In the genomic region with DNA sequence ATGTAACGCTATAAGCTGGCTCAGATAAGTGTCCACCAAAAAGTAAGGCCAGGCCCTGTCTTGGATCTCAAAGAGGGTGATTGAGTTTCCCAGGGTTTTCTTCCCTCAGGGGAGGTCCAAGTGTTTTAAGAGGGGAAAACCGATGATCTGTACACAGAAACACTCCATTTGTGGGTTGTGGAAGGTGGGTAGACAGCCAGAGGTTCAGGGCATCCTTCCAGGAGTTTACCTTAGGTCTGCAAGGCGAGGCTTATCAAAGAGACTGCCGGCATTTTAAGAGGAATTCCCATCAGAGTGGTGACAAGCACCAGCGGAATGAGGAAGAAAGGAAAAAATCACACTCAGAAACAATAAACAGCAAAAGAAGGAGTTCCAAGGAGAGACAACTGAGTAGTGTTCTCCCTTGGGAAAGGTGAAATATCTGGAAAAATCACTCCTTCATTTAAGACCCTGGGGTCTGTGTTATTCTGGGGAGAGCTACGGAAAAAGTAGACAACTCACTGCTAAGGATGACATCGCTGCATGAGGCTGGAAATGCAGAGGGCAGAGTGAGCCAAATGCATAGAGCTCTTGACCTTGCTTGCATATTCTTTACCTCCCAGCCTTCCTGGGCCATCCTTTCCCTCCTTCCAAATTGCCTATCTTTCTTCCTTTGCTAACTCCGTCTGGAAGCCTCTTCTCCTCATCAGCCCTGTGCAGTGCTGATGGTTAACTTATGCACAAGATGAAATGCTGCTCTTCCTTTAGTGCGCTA, we compare ENCODE assay signal across 17 cellular contexts. TPM values are rescaled to one million over a fixed set of nuclear protein-coding genes. Genes with fewer than 3 reads are reported as not detected.
DNase-seq lines count a peak whose midpoint lies in the region; ATAC-seq, FAIRE-seq and TF ChIP-seq lines count a peak whose summit lies in the region.
"Had no signal": no experiment of that assay in that cellular context is flagged by ENCODE, and none has a peak within 500 bp of the region (broad histone marks: within the 10 kb centered on the region; RNA-seq: fewer than 3 reads in every experiment).

No MANE protein-coding gene starts in this region.

- intact Hi-C loops in HepG2 (cut with micrococcal nuclease; ENCODE audit: unreplicated experiment) (loop anchor here (5.0 kb wide), 1 partner anchor 60 kb away; no protein-coding TSS in a partner anchor), right lobe of liver (cut with DNase I) (no loop called here)

- no peak overlapping the region for H3K4me3 ChIP-seq in HepG2 (replicated peaks in 1 of 3; ENCODE audit: insufficient read depth in 1 of 3, low read depth in 2 of 3, low read length in 3 of 3)
- no peak overlapping the region for H3K4me3 ChIP-seq in right lobe of liver
- H3K4me3 ChIP-seq in astrocyte (ENCODE audit: insufficient read depth, low read depth, low read length): no peak overlapping the region
- H3K4me3 ChIP-seq: sigmoid colon, tibial nerve had no signal

- H3K4me2 ChIP-seq in HepG2 (ENCODE audit: low read depth, low read length) (no peak overlapping the region), astrocyte (ENCODE audit: low read length) (peak overlapping the region; percentile 55)

- H3K9me3 Mint-ChIP-seq in astrocyte (ENCODE audit: unreplicated experiment): no peaks in the 10 kb centered on the region
- H3K9me3 Mint-ChIP-seq: naive thymus-derived CD4-positive, alpha-beta T cell had no signal

- 38% methylated on average over 9 of the region's 9 CpGs for WGBS in HepG2 (ENCODE audit: low lambda C conversion rate)
- 51% methylated on average over 8 of the region's 9 CpGs for WGBS in right lobe of liver (ENCODE audit: insufficient coverage, low coverage, low lambda C conversion rate, missing lambda C conversion rate)

- POLR2A ChIA-PET in HepG2 (lab: Yijun Ruan, JAX): interaction anchor here (2.2 kb wide), 1 partner anchor 51 kb away, joined by 7 read pairs; no protein-coding TSS in a partner anchor

- no peaks in the 10 kb centered on the region for H4K20me1 ChIP-seq in HepG2 (ENCODE audit: insufficient read depth, low read length)
- H4K20me1 ChIP-seq in astrocyte (ENCODE audit: insufficient read depth, low read length): no peaks in the 10 kb centered on the region

- TF ChIP-seq POLR2A in HepG2 (IDR thresholded peaks at IDR 0.05; ENCODE audit: insufficient read depth in 1 of 2, low read depth in 2 of 2, low read length in 2 of 2): no peak
- no peak for TF ChIP-seq POLR2A in right lobe of liver (IDR thresholded peaks at IDR 0.05)

- H3K27ac ChIP-seq in HepG2 (ENCODE audit: extremely low read length, insufficient read depth, low read length) (no peak overlapping the region), right lobe of liver (no peak overlapping the region), astrocyte (ENCODE audit: low read depth, low read length) (peak overlapping the region; percentile 76)
- H3K27ac ChIP-seq: HL-60, sigmoid colon, VCaP had no signal

- H3K4me1 ChIP-seq in HepG2 (ENCODE audit: insufficient read depth, low read length) (peaks cover 12% of the 10 kb centered on the region), right lobe of liver (no peaks in the 10 kb centered on the region), astrocyte (ENCODE audit: insufficient read depth, low read length) (peaks cover 13% of the 10 kb centered on the region)

- TF ChIP-seq EP300 in HepG2 (IDR thresholded peaks at IDR 0.05; ENCODE audit: low read depth in 2 of 2, low read length in 2 of 2) (no peak; a peak in 1 of 4 replicates), HepG2 (CRISPR knock-in tag; IDR thresholded peaks at IDR 0.05; ENCODE audit: borderline replicate concordance) (no peak)

- no peak for FAIRE-seq in HepG2 (lab: Jason Lieb, UNC)
- FAIRE-seq in astrocyte (lab: Jason Lieb, UNC): no peak

- ATAC-seq in HepG2 (no peak), right lobe of liver (no peak)
- ATAC-seq: naive thymus-derived CD4-positive, alpha-beta T cell had no signal

- H3K4me3 Mint-ChIP-seq in astrocyte (ENCODE audit: unreplicated experiment): no peak overlapping the region
- H3K4me3 Mint-ChIP-seq: naive thymus-derived CD4-positive, alpha-beta T cell had no signal

- H3K36me3 ChIP-seq in HepG2 (replicated peaks in 1 of 2; ENCODE audit: control insufficient read depth in 1 of 2, insufficient read depth in 2 of 2, low read length in 2 of 2): no peaks in the 10 kb centered on the region
- H3K36me3 ChIP-seq in right lobe of liver: no peaks in the 10 kb centered on the region
- no peaks in the 10 kb centered on the region for H3K36me3 ChIP-seq in astrocyte (ENCODE audit: insufficient read depth, low read length)
- H3K36me3 ChIP-seq: sigmoid colon, tibial nerve had no signal

- H3K9me3 ChIP-seq in HepG2 (ENCODE audit: low read length) (no peaks in the 10 kb centered on the region), right lobe of liver (no peaks in the 10 kb centered on the region), astrocyte (ENCODE audit: insufficient read depth, low read depth, low read length) (no peaks in the 10 kb centered on the region)
- H3K9me3 ChIP-seq: sigmoid colon, tibial nerve had no signal

- H2AFZ ChIP-seq in HepG2 (ENCODE audit: low read length): no peak overlapping the region
- peak overlapping the region; percentile 49 for H2AFZ ChIP-seq in astrocyte (ENCODE audit: low read depth, low read length)

- BruUV-seq in HepG2 (replicated peaks; lab: Mats Ljungman, UMichigan): no TSS peak

- peak overlapping the region; percentile 58 for H3K27ac Mint-ChIP-seq in astrocyte (ENCODE audit: unreplicated experiment)

- CTCF ChIA-PET in HepG2 (lab: Yijun Ruan, JAX; ENCODE audit: low intra/inter-chr PET ratio, low total read pairs): no interaction called here

- DNase-seq in HepG2 (ENCODE audit: low spot score) (peak; percentile 25), right lobe of liver (no peak), astrocyte (ENCODE audit: low read depth) (peak; percentile 94), kidney tubule cell (ENCODE audit: low spot score) (peak; percentile 99), NCI-H1092 (lab: John Stamatoyannopoulos, UW) (no peak), NCI-H2227 (lab: John Stamatoyannopoulos, UW; ENCODE audit: unreplicated experiment) (no peak), cerebellum (ENCODE audit: low spot score) (no peak), RKO (ENCODE audit: low spot score) (no peak)
- DNase-seq: activated T-cell treated with anti-CD3 and anti-CD28 coated beads, Interleukin-2, amount 50 U/mL, for 1 hour; aorta; naive thymus-derived CD4-positive, alpha-beta T cell; NCI-H446 treated with DMSO at 0.1 percent for 48 hours; Right ventricle myocardium superior; sigmoid colon had no signal

- H3K9ac ChIP-seq in HepG2 (ENCODE audit: insufficient read depth, low read depth, low read length): no peak overlapping the region
- peak overlapping the region; percentile 53 for H3K9ac ChIP-seq in astrocyte (ENCODE audit: low read length)

- no peaks in the 10 kb centered on the region for H3K79me2 ChIP-seq in HepG2 (ENCODE audit: insufficient read depth, low read length)
- no peaks in the 10 kb centered on the region for H3K79me2 ChIP-seq in astrocyte (ENCODE audit: insufficient read depth, low read length)

- TF ChIP-seq RAD21 in HepG2 (CRISPR knock-in tag; IDR thresholded peaks at IDR 0.05): no peak

- peaks cover 25% of the 10 kb centered on the region for H3K4me1 Mint-ChIP-seq in astrocyte (ENCODE audit: low read depth, unreplicated experiment)
- H3K4me1 Mint-ChIP-seq: naive thymus-derived CD4-positive, alpha-beta T cell had no signal

- H3K27me3 ChIP-seq in HepG2 (ENCODE audit: control insufficient read depth in 1 of 2, insufficient read depth in 2 of 2, low read length in 2 of 2): 0 out of 5 replicates have a peak, but pooled peaks cover 0 to 4% of the 10 kb centered on the region in 2 experiments
- no peaks in the 10 kb centered on the region for H3K27me3 ChIP-seq in right lobe of liver
- no peaks in the 10 kb centered on the region for H3K27me3 ChIP-seq in astrocyte (ENCODE audit: insufficient read depth, low read length)
- H3K27me3 ChIP-seq: sigmoid colon, tibial nerve had no signal

- no peaks in the 10 kb centered on the region for H3K27me3 Mint-ChIP-seq in astrocyte (ENCODE audit: low read depth, unreplicated experiment)

- in situ Hi-C loops in HepG2 (cut with HindIII; ENCODE audit: extremely low pct_ligation_motif_present, low pct_unique_long_range_greater_than_20kb): no loop called here

- H3K36me3 Mint-ChIP-seq in astrocyte (ENCODE audit: low read depth, unreplicated experiment): no peaks in the 10 kb centered on the region

- TF ChIP-seq CTCF in HepG2 (CRISPR knock-in tag; IDR thresholded peaks at IDR 0.05) (no peak), right lobe of liver (IDR thresholded peaks at IDR 0.05) (no peak), astrocyte (IDR thresholded peaks at IDR 0.05; ENCODE audit: insufficient read depth, low read depth, low read length) (no peak)

RNA-seq across cellular contexts. Expression of gene MMP7, which starts 22.1 kb away (rescaled TPM):
- total RNA-seq in HepG2 (2016; rRNA removed; fragmentation: Illumina TruSeq; extraction: Trizol) (not detected in 2 replicates), right lobe of liver (1 to 10 TPM in 3 of 6 experiments, under 1 TPM in 3; 0.37 to 2.9 (median 1.1) TPM), astrocyte (2.6 and 8.4 TPM in 2 replicates), cerebellum (not detected)
- total RNA-seq in HepG2 (2016; cell fraction: cytosol; rRNA removed; fragmentation: Illumina TruSeq; extraction: Trizol; ENCODE audit: low read depth): not detected in 2 replicates
- not detected in 2 replicates for total RNA-seq in HepG2 (2016; cell fraction: insoluble cytoplasmic fraction; rRNA removed; fragmentation: Illumina TruSeq; extraction: Trizol)
- total RNA-seq in HepG2 (2016; cell fraction: membrane; rRNA removed; fragmentation: Illumina TruSeq; extraction: Trizol): not detected in 2 replicates
- total RNA-seq in HepG2 (2016; cell fraction: nucleus; rRNA removed; fragmentation: Illumina TruSeq; extraction: Trizol): not detected in 2 replicates
- polyA plus RNA-seq in HepG2 (2011; rRNA removed): 0.17 and 0.29 TPM in 2 replicates
- 0.12 and 0.28 TPM in 2 replicates for polyA plus RNA-seq in HepG2 (2011; cell fraction: cytosol; rRNA removed)
- 0.12 TPM in 1 of 2 replicates, not detected in the other for polyA plus RNA-seq in HepG2 (2011; cell fraction: nucleus; rRNA removed)
- polyA plus RNA-seq in HepG2 (2012): 0.24 TPM in 1 of 2 replicates, not detected in the other
- not detected in 2 replicates for polyA plus RNA-seq in HepG2 (2016; cell fraction: cytosol; fragmentation: Illumina TruSeq; extraction: Trizol; ENCODE audit: low read depth)
- polyA plus RNA-seq in HepG2 (2016; cell fraction: insoluble cytoplasmic fraction; fragmentation: Illumina TruSeq; extraction: Trizol; ENCODE audit: low read depth): not detected in 2 replicates
- polyA plus RNA-seq in HepG2 (2016; cell fraction: membrane; fragmentation: Illumina TruSeq; extraction: Trizol; ENCODE audit: low read depth): not detected in 2 replicates
- not detected in 2 replicates for polyA plus RNA-seq in HepG2 (2016; cell fraction: nucleus; fragmentation: Illumina TruSeq; extraction: Trizol; ENCODE audit: insufficient read depth, low read depth)
- polyA minus RNA-seq in HepG2 (2011; rRNA and poly(A)+ RNA removed; ENCODE audit: low replicate concordance): not detected in 2 replicates
- polyA minus RNA-seq in HepG2 (2011; cell fraction: cytosol; rRNA and poly(A)+ RNA removed): not detected in 2 replicates
- not detected in 2 replicates for polyA minus RNA-seq in HepG2 (2011; cell fraction: nucleus; rRNA and poly(A)+ RNA removed)
- total RNA-seq: naive thymus-derived CD4-positive, alpha-beta T cell; Right ventricle myocardium superior; sigmoid colon; tibial nerve had no signal
- polyA plus RNA-seq: aorta; naive thymus-derived CD4-positive, alpha-beta T cell had no signal

Comparison
In these comparisons a context has a peak if more than half of its experiments do, and no peak if none do; other contexts are left out.
1. DNase-seq: peak in HepG2 (single experiment), astrocyte (single experiment) and kidney tubule cell (single experiment); none in right lobe of liver (0 of 3), NCI-H1092 (single experiment), NCI-H2227 (single experiment), cerebellum (single experiment) and RKO (single experiment).